Comparison of ENCODE assay signal across 23 cellular contexts in genomic region chr9:21371467-21371866, GRCh38. TPM values are rescaled to one million over a fixed set of nuclear protein-coding genes. Genes with fewer than 3 reads are reported as not detected.
"Had no signal": no experiment of that assay in that cellular context is flagged by ENCODE, and none has a peak within 500 bp of the region (broad histone marks: within the 10 kb centered on the region; RNA-seq: fewer than 3 reads in every experiment).

No MANE protein-coding gene starts in this region.

RNA-seq across cellular contexts. Expression of gene IFNA13, which starts 3.6 kb away (rescaled TPM):
- total RNA-seq: activated B cell treated with CpG ODN at 0.5 μM for 24 hours; activated CD4-positive, alpha-beta memory T cell treated with anti-CD3 and anti-CD28 coated beads for 36 hours; activated CD4-positive, alpha-beta T cell treated with anti-CD3 and anti-CD28 coated beads, Interleukin-2, amount 10 ng/mL, durations not matched to agents 24 days and 14 days; activated CD8-positive, alpha-beta memory T cell treated with anti-CD3 and anti-CD28 coated beads for 36 hours; activated CD8-positive, alpha-beta T cell treated with anti-CD3 and anti-CD28 coated beads for 36 hours; activated naive CD4-positive, alpha-beta T cell treated with anti-CD3 and anti-CD28 coated beads for 36 hours; activated naive CD4-positive, alpha-beta T cell treated with anti-CD3 and anti-CD28 coated beads, Interleukin-2, amount 50 U/mL, for 72 hours; activated naive CD8-positive, alpha-beta T cell treated with anti-CD3 and anti-CD28 coated beads for 36 hours; activated T-cell treated with anti-CD3 and anti-CD28 coated beads, Interleukin-2, amount 50 U/mL, for 4 hours; activated T-cell treated with anti-CD3 and anti-CD28 coated beads, Interleukin-2, amount 50 U/mL, for 72 hours; activated T-helper 1 cell treated with anti-CD3 and anti-CD28 coated beads, Interleukin-12 subunit alpha, Interleukin-12 subunit beta, Interleukin-2, Interleukin-4 antibody, amounts not matched to agents 30 ng/mL and 10 ng/mL and 1 ng/mL, durations not matched to agents 14 hours and 24 hours and 36 hours; activated T-helper 17 cell treated with anti-CD3 and anti-CD28 coated beads, Interleukin-2, amount 50 U/mL, for 72 hours; adrenal gland; aorta; astrocyte; body of pancreas; breast epithelium; cardiac septum; cerebellum; T-cell; T-helper 1 cell treated with Interleukin-12 subunit alpha and Interleukin-12 subunit beta and Interleukin-4 antibody, amounts not matched to agents 30 ng/mL and 1 ng/mL, for 36 hours; T-helper 17 cell; T-helper 2 cell treated with Interferon-gamma antibody and Interleukin-4, amounts not matched to agents 100 ng/mL and 5 ng/mL, for 36 hours had no signal
- polyA plus RNA-seq: adrenal gland, aorta had no signal

RNA-seq across cellular contexts. Expression of gene IFNA2, which starts 13.7 kb away (rescaled TPM):
- total RNA-seq: activated B cell treated with CpG ODN at 0.5 μM for 24 hours; activated CD4-positive, alpha-beta memory T cell treated with anti-CD3 and anti-CD28 coated beads for 36 hours; activated CD4-positive, alpha-beta T cell treated with anti-CD3 and anti-CD28 coated beads, Interleukin-2, amount 10 ng/mL, durations not matched to agents 24 days and 14 days; activated CD8-positive, alpha-beta memory T cell treated with anti-CD3 and anti-CD28 coated beads for 36 hours; activated CD8-positive, alpha-beta T cell treated with anti-CD3 and anti-CD28 coated beads for 36 hours; activated naive CD4-positive, alpha-beta T cell treated with anti-CD3 and anti-CD28 coated beads for 36 hours; activated naive CD4-positive, alpha-beta T cell treated with anti-CD3 and anti-CD28 coated beads, Interleukin-2, amount 50 U/mL, for 72 hours; activated naive CD8-positive, alpha-beta T cell treated with anti-CD3 and anti-CD28 coated beads for 36 hours; activated T-cell treated with anti-CD3 and anti-CD28 coated beads, Interleukin-2, amount 50 U/mL, for 4 hours; activated T-cell treated with anti-CD3 and anti-CD28 coated beads, Interleukin-2, amount 50 U/mL, for 72 hours; activated T-helper 1 cell treated with anti-CD3 and anti-CD28 coated beads, Interleukin-12 subunit alpha, Interleukin-12 subunit beta, Interleukin-2, Interleukin-4 antibody, amounts not matched to agents 30 ng/mL and 10 ng/mL and 1 ng/mL, durations not matched to agents 14 hours and 24 hours and 36 hours; activated T-helper 17 cell treated with anti-CD3 and anti-CD28 coated beads, Interleukin-2, amount 50 U/mL, for 72 hours; adrenal gland; aorta; astrocyte; body of pancreas; breast epithelium; cardiac septum; cerebellum; T-cell; T-helper 1 cell treated with Interleukin-12 subunit alpha and Interleukin-12 subunit beta and Interleukin-4 antibody, amounts not matched to agents 30 ng/mL and 1 ng/mL, for 36 hours; T-helper 17 cell; T-helper 2 cell treated with Interferon-gamma antibody and Interleukin-4, amounts not matched to agents 100 ng/mL and 5 ng/mL, for 36 hours had no signal
- polyA plus RNA-seq: adrenal gland, aorta had no signal

RNA-seq across cellular contexts. Expression of gene IFNA6, which starts 20.8 kb away (rescaled TPM):
- total RNA-seq: activated B cell treated with CpG ODN at 0.5 μM for 24 hours; activated CD4-positive, alpha-beta memory T cell treated with anti-CD3 and anti-CD28 coated beads for 36 hours; activated CD4-positive, alpha-beta T cell treated with anti-CD3 and anti-CD28 coated beads, Interleukin-2, amount 10 ng/mL, durations not matched to agents 24 days and 14 days; activated CD8-positive, alpha-beta memory T cell treated with anti-CD3 and anti-CD28 coated beads for 36 hours; activated CD8-positive, alpha-beta T cell treated with anti-CD3 and anti-CD28 coated beads for 36 hours; activated naive CD4-positive, alpha-beta T cell treated with anti-CD3 and anti-CD28 coated beads for 36 hours; activated naive CD4-positive, alpha-beta T cell treated with anti-CD3 and anti-CD28 coated beads, Interleukin-2, amount 50 U/mL, for 72 hours; activated naive CD8-positive, alpha-beta T cell treated with anti-CD3 and anti-CD28 coated beads for 36 hours; activated T-cell treated with anti-CD3 and anti-CD28 coated beads, Interleukin-2, amount 50 U/mL, for 4 hours; activated T-cell treated with anti-CD3 and anti-CD28 coated beads, Interleukin-2, amount 50 U/mL, for 72 hours; activated T-helper 1 cell treated with anti-CD3 and anti-CD28 coated beads, Interleukin-12 subunit alpha, Interleukin-12 subunit beta, Interleukin-2, Interleukin-4 antibody, amounts not matched to agents 30 ng/mL and 10 ng/mL and 1 ng/mL, durations not matched to agents 14 hours and 24 hours and 36 hours; activated T-helper 17 cell treated with anti-CD3 and anti-CD28 coated beads, Interleukin-2, amount 50 U/mL, for 72 hours; adrenal gland; aorta; astrocyte; body of pancreas; breast epithelium; cardiac septum; cerebellum; T-cell; T-helper 1 cell treated with Interleukin-12 subunit alpha and Interleukin-12 subunit beta and Interleukin-4 antibody, amounts not matched to agents 30 ng/mL and 1 ng/mL, for 36 hours; T-helper 17 cell; T-helper 2 cell treated with Interferon-gamma antibody and Interleukin-4, amounts not matched to agents 100 ng/mL and 5 ng/mL, for 36 hours had no signal
- polyA plus RNA-seq: adrenal gland, aorta had no signal

RNA-seq across cellular contexts. Expression of gene IFNA8, which starts 37.5 kb away (rescaled TPM):
- total RNA-seq: activated B cell treated with CpG ODN at 0.5 μM for 24 hours; activated CD4-positive, alpha-beta memory T cell treated with anti-CD3 and anti-CD28 coated beads for 36 hours; activated CD4-positive, alpha-beta T cell treated with anti-CD3 and anti-CD28 coated beads, Interleukin-2, amount 10 ng/mL, durations not matched to agents 24 days and 14 days; activated CD8-positive, alpha-beta memory T cell treated with anti-CD3 and anti-CD28 coated beads for 36 hours; activated CD8-positive, alpha-beta T cell treated with anti-CD3 and anti-CD28 coated beads for 36 hours; activated naive CD4-positive, alpha-beta T cell treated with anti-CD3 and anti-CD28 coated beads for 36 hours; activated naive CD4-positive, alpha-beta T cell treated with anti-CD3 and anti-CD28 coated beads, Interleukin-2, amount 50 U/mL, for 72 hours; activated naive CD8-positive, alpha-beta T cell treated with anti-CD3 and anti-CD28 coated beads for 36 hours; activated T-cell treated with anti-CD3 and anti-CD28 coated beads, Interleukin-2, amount 50 U/mL, for 4 hours; activated T-cell treated with anti-CD3 and anti-CD28 coated beads, Interleukin-2, amount 50 U/mL, for 72 hours; activated T-helper 1 cell treated with anti-CD3 and anti-CD28 coated beads, Interleukin-12 subunit alpha, Interleukin-12 subunit beta, Interleukin-2, Interleukin-4 antibody, amounts not matched to agents 30 ng/mL and 10 ng/mL and 1 ng/mL, durations not matched to agents 14 hours and 24 hours and 36 hours; activated T-helper 17 cell treated with anti-CD3 and anti-CD28 coated beads, Interleukin-2, amount 50 U/mL, for 72 hours; adrenal gland; aorta; astrocyte; body of pancreas; breast epithelium; cardiac septum; cerebellum; T-cell; T-helper 1 cell treated with Interleukin-12 subunit alpha and Interleukin-12 subunit beta and Interleukin-4 antibody, amounts not matched to agents 30 ng/mL and 1 ng/mL, for 36 hours; T-helper 17 cell; T-helper 2 cell treated with Interferon-gamma antibody and Interleukin-4, amounts not matched to agents 100 ng/mL and 5 ng/mL, for 36 hours had no signal
- polyA plus RNA-seq: adrenal gland, aorta had no signal
